In genomic region chr20:16404171-16404570, GRCh38 we compare ENCODE assay signal across 19 cellular contexts.
DNase-seq lines count a peak whose midpoint lies in the region; ATAC-seq, FAIRE-seq and TF ChIP-seq lines count a peak whose summit lies in the region.
"Had no signal": no experiment of that assay in that cellular context is flagged by ENCODE, and none has a peak within 500 bp of the region (broad histone marks: within the 10 kb centered on the region; RNA-seq: fewer than 3 reads in every experiment).

No MANE protein-coding gene starts in this region.

- peaks cover 20% of the 10 kb centered on the region for H3K36me3 Mint-ChIP-seq in neural progenitor cell

- in situ Hi-C loops in HepG2 (cut with HindIII; ENCODE audit: extremely low pct_ligation_motif_present, low pct_unique_long_range_greater_than_20kb), result no loop called here

- H2AFZ ChIP-seq in HepG2 (ENCODE audit: low read length) (no peak overlapping the region), PC-9 (no peak overlapping the region), neural progenitor cell (replicated peaks) (no peak overlapping the region), MM.1S (ENCODE audit: low read length) (no peak overlapping the region)

- H3K27ac ChIP-seq in HepG2 (ENCODE audit: extremely low read length, insufficient read depth, low read length), result no peak overlapping the region
- H3K27ac ChIP-seq in right lobe of liver, result no peak overlapping the region
- H3K27ac ChIP-seq in PC-9, result no peak overlapping the region
- H3K27ac ChIP-seq in neural progenitor cell, result no peak overlapping the region
- no peak overlapping the region for H3K27ac ChIP-seq in MM.1S (ENCODE audit: low read length)

- H3K4me2 ChIP-seq in HepG2 (ENCODE audit: low read depth, low read length) (no peak overlapping the region), PC-9 (no peak overlapping the region), neural progenitor cell (no peak overlapping the region), MM.1S (ENCODE audit: low read depth, low read length) (no peak overlapping the region)

- H3K9me3 ChIP-seq in HepG2 (ENCODE audit: low read length) (no peaks in the 10 kb centered on the region), right lobe of liver (no peaks in the 10 kb centered on the region), PC-9 (ENCODE audit: insufficient read depth, low read depth) (no peaks in the 10 kb centered on the region), neural progenitor cell (ENCODE audit: low read depth) (no peaks in the 10 kb centered on the region), MM.1S (replicated peaks; ENCODE audit: insufficient read depth, low read length) (no peaks in the 10 kb centered on the region)
- H3K9me3 ChIP-seq: Caco-2, HAP-1 had no signal

- H3K4me1 ChIP-seq in HepG2 (ENCODE audit: insufficient read depth, low read length), result peaks cover 20% of the 10 kb centered on the region
- no peaks in the 10 kb centered on the region for H3K4me1 ChIP-seq in right lobe of liver
- H3K4me1 ChIP-seq in PC-9 (replicated peaks; ENCODE audit: insufficient read depth), result peaks cover 31% of the 10 kb centered on the region
- no peaks in the 10 kb centered on the region for H3K4me1 ChIP-seq in neural progenitor cell
- no peaks in the 10 kb centered on the region for H3K4me1 ChIP-seq in MM.1S (ENCODE audit: low read length)
- H3K4me1 ChIP-seq: HAP-1 had no signal

- no peak overlapping the region for H3K27ac Mint-ChIP-seq in neural progenitor cell
- H3K27ac Mint-ChIP-seq: B cell; CD4-positive, alpha-beta T cell had no signal

- H3F3A ChIP-seq in PC-9 (ENCODE audit: insufficient read depth, low read depth), result peaks cover 16% of the 10 kb centered on the region; the same call in 1 of the 2 replicates
- no peaks in the 10 kb centered on the region for H3F3A ChIP-seq in neural progenitor cell (ENCODE audit: low read depth)
- H3F3A ChIP-seq in MM.1S (ENCODE audit: insufficient read depth, low read length), result no peaks in the 10 kb centered on the region

- TF ChIP-seq CTCF in HepG2 (CRISPR knock-in tag; IDR thresholded peaks at IDR 0.05) (peak; percentile 30), right lobe of liver (IDR thresholded peaks at IDR 0.05) (no peak), PC-9 (conservative IDR thresholded peaks at IDR 0.05) (0 out of 2 replicates have a peak, but pooled peaks have one; percentile 14), neural progenitor cell (IDR thresholded peaks at IDR 0.05) (peak; percentile 10), MM.1S (IDR thresholded peaks at IDR 0.05; ENCODE audit: low read length) (no peak)

- POLR2A ChIA-PET in HepG2 (lab: Yijun Ruan, JAX), result no interaction called here
- POLR2A ChIA-PET in PC-9 (lab: Charles Lee; ENCODE audit: unreplicated experiment), result no interaction called here

- H3K4me1 Mint-ChIP-seq in neural progenitor cell, result no peaks in the 10 kb centered on the region

- H3K4me3 ChIP-seq in HepG2 (replicated peaks in 1 of 3; ENCODE audit: insufficient read depth in 1 of 3, low read depth in 2 of 3, low read length in 3 of 3) (no peak overlapping the region), right lobe of liver (no peak overlapping the region), PC-9 (no peak overlapping the region), neural progenitor cell (no peak overlapping the region), MM.1S (ENCODE audit: low read length) (no peak overlapping the region)
- H3K4me3 ChIP-seq: HAP-1, K562 had no signal

- H3K9ac ChIP-seq in HepG2 (ENCODE audit: insufficient read depth, low read depth, low read length) (no peak overlapping the region), neural progenitor cell (no peak overlapping the region), MM.1S (ENCODE audit: low read length) (no peak overlapping the region)

- BruUV-seq in HepG2 (replicated peaks; lab: Mats Ljungman, UMichigan) (no TSS peak), PC-9 (replicated peaks; lab: Mats Ljungman, UMichigan) (no TSS peak)

- H3K36me3 ChIP-seq in HepG2 (replicated peaks in 1 of 2; ENCODE audit: control insufficient read depth in 1 of 2, insufficient read depth in 2 of 2, low read length in 2 of 2) (peaks cover 2 to 18% of the 10 kb centered on the region in 2 experiments; a peak in 3 of 5 replicates), right lobe of liver (peaks cover 0 to 16% (median under 1%) of the 10 kb centered on the region in 4 donors), PC-9 (ENCODE audit: low read depth) (no peaks in the 10 kb centered on the region), neural progenitor cell (no peaks in the 10 kb centered on the region), MM.1S (replicated peaks; ENCODE audit: insufficient read depth, low read length) (no peaks in the 10 kb centered on the region)
- H3K36me3 ChIP-seq: HAP-1 had no signal

- H3K27me3 Mint-ChIP-seq in neural progenitor cell (ENCODE audit: insufficient read depth, low read depth), result no peaks in the 10 kb centered on the region
- H3K27me3 Mint-ChIP-seq: B cell; CD4-positive, alpha-beta T cell had no signal

- no peak overlapping the region for H3K4me3 Mint-ChIP-seq in neural progenitor cell
- H3K4me3 Mint-ChIP-seq: B cell; CD4-positive, alpha-beta T cell had no signal

- CTCF ChIA-PET in HepG2 (lab: Yijun Ruan, JAX; ENCODE audit: low intra/inter-chr PET ratio, low total read pairs) (no interaction called here), PC-9 (lab: Charles Lee) (no interaction called here)

- H3K27me3 ChIP-seq in HepG2 (ENCODE audit: control insufficient read depth in 1 of 2, insufficient read depth in 2 of 2, low read length in 2 of 2) (no peaks in the 10 kb centered on the region), right lobe of liver (no peaks in the 10 kb centered on the region), PC-9 (ENCODE audit: insufficient read depth, low read depth) (no peaks in the 10 kb centered on the region), neural progenitor cell (no peaks in the 10 kb centered on the region), MM.1S (replicated peaks; ENCODE audit: insufficient read depth, low read length) (no peaks in the 10 kb centered on the region)

- FAIRE-seq in HepG2 (lab: Jason Lieb, UNC), result no peak
- FAIRE-seq: D721Med, H1, K562 had no signal

- no peaks in the 10 kb centered on the region for H3K9me3 Mint-ChIP-seq in neural progenitor cell
- H3K9me3 Mint-ChIP-seq: CD4-positive, alpha-beta T cell had no signal

- WGBS in HepG2 (ENCODE audit: low lambda C conversion rate), result 82% methylated on average over 5 of the region's 5 CpGs
- WGBS in right lobe of liver (ENCODE audit: insufficient coverage, low coverage, low lambda C conversion rate, missing lambda C conversion rate), result 87% methylated on average over 5 of the region's 5 CpGs

- peak; percentile 76 for ATAC-seq in HepG2
- ATAC-seq in right lobe of liver, result no peak
- ATAC-seq in sciatic nerve, result no peak
- ATAC-seq: K562 had no signal

- H3K9me2 ChIP-seq in PC-9 (ENCODE audit: insufficient read depth) (no peaks in the 10 kb centered on the region), MM.1S (replicated peaks; ENCODE audit: insufficient read depth, low read length) (no peaks in the 10 kb centered on the region)

- TF ChIP-seq RAD21 in HepG2 (CRISPR knock-in tag; IDR thresholded peaks at IDR 0.05), result no peak

- TF ChIP-seq EP300 in HepG2 (IDR thresholded peaks at IDR 0.05; ENCODE audit: low read depth in 2 of 2, low read length in 2 of 2) (no peak), HepG2 (CRISPR knock-in tag; IDR thresholded peaks at IDR 0.05; ENCODE audit: borderline replicate concordance) (no peak)

- no peak for TF ChIP-seq POLR2A in HepG2 (IDR thresholded peaks at IDR 0.05; ENCODE audit: insufficient read depth in 1 of 2, low read depth in 2 of 2, low read length in 2 of 2)
- no peak for TF ChIP-seq POLR2A in right lobe of liver (IDR thresholded peaks at IDR 0.05)

- no peaks in the 10 kb centered on the region for H3K79me2 ChIP-seq in HepG2 (ENCODE audit: insufficient read depth, low read length)
- no peaks in the 10 kb centered on the region for H3K79me2 ChIP-seq in PC-9 (ENCODE audit: low read depth)
- no peaks in the 10 kb centered on the region for H3K79me2 ChIP-seq in neural progenitor cell (ENCODE audit: low read depth)
- no peaks in the 10 kb centered on the region for H3K79me2 ChIP-seq in MM.1S (ENCODE audit: low read length)

- DNase-seq in HepG2 (ENCODE audit: low spot score) (peak; percentile 50), right lobe of liver (no peak), HuH-7 (ENCODE audit: low spot score) (peak; percentile 42), PC-9 (no peak), neural progenitor cell (ENCODE audit: low spot score) (no peak), MM.1S (no peak), NCI-H2107 (lab: John Stamatoyannopoulos, UW) (no peak), sciatic nerve (ENCODE audit: low spot score) (no peak)
- DNase-seq: 8988T; C1 segment of cervical spinal cord; Caco-2; CD4-positive, alpha-beta T cell; GDM1; IMR-90 had no signal

- H4K20me1 ChIP-seq in HepG2 (ENCODE audit: insufficient read depth, low read length) (no peaks in the 10 kb centered on the region), PC-9 (ENCODE audit: insufficient read depth) (no peaks in the 10 kb centered on the region), neural progenitor cell (ENCODE audit: low read depth) (no peaks in the 10 kb centered on the region), MM.1S (ENCODE audit: insufficient read depth, low read length) (no peaks in the 10 kb centered on the region)

- intact Hi-C loops in HepG2 (cut with micrococcal nuclease; ENCODE audit: unreplicated experiment), result no loop called here
- intact Hi-C loops in right lobe of liver (cut with DNase I), result no loop called here
- intact Hi-C loops in PC-9 (cut with micrococcal nuclease; ENCODE audit: unreplicated experiment), result no loop called here
- intact Hi-C loops in sciatic nerve (cut with DNase I), result no loop called here

TF ChIP-seq in HepG2, 621 proteins besides CTCF, POLR2A, EP300 and RAD21 (continues in another document):
- no peak for TF ChIP-seq ZNF280D (CRISPR knock-in tag; IDR thresholded peaks at IDR 0.05)

Comparison
In these comparisons a context has a peak if more than half of its experiments do, and no peak if none do; other contexts are left out.
1. DNase-seq: peak in HepG2 (single experiment) and HuH-7 (single experiment); none in right lobe of liver (0 of 3), PC-9 (0 of 2), neural progenitor cell (single experiment), MM.1S (single experiment), NCI-H2107 (single experiment) and sciatic nerve (single experiment).
2. CTCF ChIP-seq: peak in HepG2 (single experiment), PC-9 (single experiment) and neural progenitor cell (single experiment); none in right lobe of liver (0 of 4) and MM.1S (single experiment).